ENCODE assay signal across 8 cellular contexts in the genomic region with DNA sequence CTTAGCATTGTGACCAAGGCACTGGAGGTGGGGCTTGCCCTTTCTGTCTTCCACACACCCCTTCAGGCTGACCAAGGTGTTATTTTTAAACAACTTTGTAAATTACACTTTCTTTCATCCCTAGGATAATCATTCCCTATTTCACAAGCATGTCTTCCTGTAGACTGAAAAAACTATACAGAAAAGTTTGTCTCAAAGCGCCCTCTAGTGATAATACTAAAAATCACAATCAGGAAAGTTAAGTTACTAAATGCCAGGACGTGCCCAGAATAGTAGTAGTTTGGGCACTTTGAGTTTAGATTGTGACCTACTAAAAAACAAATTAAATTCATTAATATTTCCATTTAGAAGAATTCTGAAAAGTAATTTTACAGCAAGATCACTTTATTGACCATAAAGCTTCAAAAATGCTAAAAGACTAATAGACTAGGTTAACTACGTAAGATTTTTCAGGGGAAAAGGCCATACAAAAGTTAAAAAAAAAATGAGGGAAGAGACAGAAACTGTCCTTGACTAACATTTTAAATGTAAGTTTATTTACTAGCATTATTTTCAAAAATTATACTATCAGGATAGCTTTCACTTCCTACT.
DNase-seq lines count a peak whose midpoint lies in the region; ATAC-seq and TF ChIP-seq lines count a peak whose summit lies in the region.

No MANE protein-coding gene starts in this region.

- H3K4me1 Mint-ChIP-seq in HFFc6 (ENCODE audit: low read depth), result no peaks in the 10 kb centered on the region
- H3K4me1 Mint-ChIP-seq in activated naive CD8-positive, alpha-beta T cell treated with anti-CD3 and anti-CD28 coated beads, Interleukin-2, amount 50 U/mL, for 24 hours, result peaks cover 2% of the 10 kb centered on the region

- no peaks in the 10 kb centered on the region for H3K9me3 ChIP-seq in Panc1 (ENCODE audit: control insufficient read depth, insufficient read depth, low read depth, low read length)
- no peaks in the 10 kb centered on the region for H3K9me3 ChIP-seq in neutrophil

- TF ChIP-seq CTCF in HFFc6 (IDR thresholded peaks at IDR 0.05) (peak; percentile 87), Panc1 (IDR thresholded peaks at IDR 0.05) (peak; percentile 72), epithelial cell of proximal tubule (conservative IDR thresholded peaks at IDR 0.05; ENCODE audit: low read depth, low read length) (peak; percentile 66), neutrophil (IDR thresholded peaks at IDR 0.05) (peak; percentile 25)

- no peak overlapping the region for H3K27ac Mint-ChIP-seq in HFFc6
- no peak overlapping the region for H3K27ac Mint-ChIP-seq in activated naive CD8-positive, alpha-beta T cell treated with anti-CD3 and anti-CD28 coated beads, Interleukin-2, amount 50 U/mL, for 24 hours

- peaks cover 8% of the 10 kb centered on the region; the same call in 1 of the 2 replicates for H3K27me3 ChIP-seq in Panc1 (ENCODE audit: control insufficient read depth, insufficient read depth, low read length)
- H3K27me3 ChIP-seq in neutrophil, result peaks cover 31% of the 10 kb centered on the region

- POLR2A ChIA-PET in Panc1 (lab: Charles Lee), result no interaction called here

- peaks cover 2% of the 10 kb centered on the region; the same call in 1 of the 2 replicates for H3K27me3 Mint-ChIP-seq in HFFc6 (ENCODE audit: insufficient read depth)
- H3K27me3 Mint-ChIP-seq in activated naive CD8-positive, alpha-beta T cell treated with anti-CD3 and anti-CD28 coated beads, Interleukin-2, amount 50 U/mL, for 24 hours, result peaks cover 4% of the 10 kb centered on the region

- no peaks in the 10 kb centered on the region for H3K36me3 ChIP-seq in Panc1 (ENCODE audit: control insufficient read depth, insufficient read depth, low read length)
- no peaks in the 10 kb centered on the region for H3K36me3 ChIP-seq in neutrophil

- intact Hi-C loops in Panc1 (cut with micrococcal nuclease; ENCODE audit: unreplicated experiment), result no loop called here

- no TSS peak for BruUV-seq in Panc1 (replicated peaks; lab: Mats Ljungman, UMichigan)

- ATAC-seq in Panc1 (peak; percentile 80; the same call in 1 of the 2 replicates), HG02981 (IDR thresholded peaks at IDR 0.05; ENCODE audit: unreplicated experiment) (no peak), HG02623 (IDR thresholded peaks at IDR 0.05; ENCODE audit: unreplicated experiment) (no peak)
- no peak for ATAC-seq in activated naive CD8-positive, alpha-beta T cell treated with anti-CD3 and anti-CD28 coated beads, Interleukin-2, amount 50 U/mL, for 24 hours

- H3K9me3 Mint-ChIP-seq in HFFc6, result peaks cover 6% of the 10 kb centered on the region; the same call in 1 of the 2 replicates
- H3K9me3 Mint-ChIP-seq in activated naive CD8-positive, alpha-beta T cell treated with anti-CD3 and anti-CD28 coated beads, Interleukin-2, amount 50 U/mL, for 24 hours, result peaks cover 8% of the 10 kb centered on the region

- CTCF ChIA-PET in Panc1 (lab: Charles Lee), result interaction anchor here (0.7 kb wide), 1 partner anchor 9 kb away, joined by 3 read pairs; no protein-coding TSS in a partner anchor

- H3K4me3 Mint-ChIP-seq in HFFc6, result no peak overlapping the region
- H3K4me3 Mint-ChIP-seq in activated naive CD8-positive, alpha-beta T cell treated with anti-CD3 and anti-CD28 coated beads, Interleukin-2, amount 50 U/mL, for 24 hours, result no peak overlapping the region

- DNase-seq in CD1c-positive myeloid dendritic cell (ENCODE audit: extremely low spot score), result peak; percentile 63
- peak; percentile 55 for DNase-seq in HFFc6
- peak; percentile 38 for DNase-seq in Panc1 (ENCODE audit: low read depth, low spot score)
- peak; percentile 15 for DNase-seq in epithelial cell of proximal tubule (ENCODE audit: low read depth)
- DNase-seq in activated naive CD8-positive, alpha-beta T cell treated with anti-CD3 and anti-CD28 coated beads, Interleukin-2, amount 50 U/mL, for 24 hours, result no peak

- H3K27ac ChIP-seq in Panc1 (ENCODE audit: low read length), result no peak overlapping the region
- no peak overlapping the region for H3K27ac ChIP-seq in neutrophil

- H3K4me3 ChIP-seq in Panc1 (ENCODE audit: low read depth in 2 of 2, low read length in 2 of 2), result no peak overlapping the region
- H3K4me3 ChIP-seq in epithelial cell of proximal tubule (ENCODE audit: low read depth, low read length), result no peak overlapping the region
- H3K4me3 ChIP-seq in neutrophil (ENCODE audit: low read depth in 1 of 2, low read length in 1 of 2), result no peak overlapping the region

- in situ Hi-C loops in Panc1 (cut with HindIII; ENCODE audit: low pct_unique_long_range_greater_than_20kb, low sequenced_read_pairs), result no loop called here

- H3K36me3 Mint-ChIP-seq in HFFc6 (ENCODE audit: low read depth), result no peaks in the 10 kb centered on the region; the same call in 1 of the 2 replicates
- peaks cover 3% of the 10 kb centered on the region for H3K36me3 Mint-ChIP-seq in activated naive CD8-positive, alpha-beta T cell treated with anti-CD3 and anti-CD28 coated beads, Interleukin-2, amount 50 U/mL, for 24 hours (ENCODE audit: low read depth)

- H3K4me1 ChIP-seq in Panc1 (ENCODE audit: control insufficient read depth, insufficient read depth, low read length) (no peaks in the 10 kb centered on the region), neutrophil (ENCODE audit: control insufficient read depth in 1 of 2, insufficient read depth in 1 of 2, low read depth in 1 of 2, low read length in 1 of 2) (no peaks in the 10 kb centered on the region)

Comparison
In these comparisons a context has a peak if more than half of its experiments do, and no peak if none do; other contexts are left out.
1. CTCF ChIP-seq: peak in every context shown above with its lines; median percentile 87 in HFFc6; 72 in Panc1; 66 in epithelial cell of proximal tubule; 25 in neutrophil.